23 cellular contexts compared by ENCODE assay signal in genomic region chr6:159724778-159725177, GRCh38. TPM values are rescaled to one million over a fixed set of nuclear protein-coding genes. Genes with fewer than 3 reads are reported as not detected.
DNase-seq lines count a peak whose midpoint lies in the region; ATAC-seq and TF ChIP-seq lines count a peak whose summit lies in the region.
"Had no signal": no experiment of that assay in that cellular context is flagged by ENCODE, and none has a peak within 500 bp of the region (broad histone marks: within the 10 kb centered on the region; RNA-seq: fewer than 3 reads in every experiment).

No MANE protein-coding gene starts in this region.

- H3F3A ChIP-seq in smooth muscle cell (ENCODE audit: low read depth) = peaks cover 5% of the 10 kb centered on the region

- H4K20me1 ChIP-seq in OCI-LY7 (ENCODE audit: insufficient read depth, low read length) (peaks cover 21% of the 10 kb centered on the region), smooth muscle cell (ENCODE audit: low read depth) (peaks cover 20% of the 10 kb centered on the region)

- H3K9ac ChIP-seq in smooth muscle cell (ENCODE audit: low read depth) = no peak overlapping the region

- H3K4me3 ChIP-seq in OCI-LY7 (ENCODE audit: low read depth, low read length, poor library complexity, severe bottlenecking) = peak overlapping the region; percentile 91
- no peak overlapping the region for H3K4me3 ChIP-seq in smooth muscle cell
- H3K4me3 ChIP-seq: heart left ventricle, lung, tibial nerve had no signal

- DNase-seq in activated T-cell treated with anti-CD3 and anti-CD28 coated beads, Interleukin-2, amount 50 U/mL, for 4 hours = no peak
- no peak for DNase-seq in activated T-cell treated with anti-CD3 and anti-CD28 coated beads, Interleukin-2, amount 50 U/mL, for 48 hours
- DNase-seq in OCI-LY7 (ENCODE audit: low spot score) (no peak), NCI-H1417 treated with DMSO at 0.1 percent for 48 hours (lab: John Stamatoyannopoulos, UW) (no peak), midbrain (lab: John Stamatoyannopoulos, UW) (no peak), smooth muscle cell (lab: John Stamatoyannopoulos, UW; ENCODE audit: unreplicated experiment) (no peak)
- no peak for DNase-seq in central memory CD8-positive, alpha-beta T cell (ENCODE audit: low spot score in 2 of 2)
- DNase-seq in stimulated activated effector memory CD8-positive, alpha-beta T cell treated with anti-CD3 and anti-CD28 coated beads, Interleukin-12 subunit alpha, Interleukin-12 subunit beta, amount 100 ng/mL, for 72 hours (ENCODE audit: low spot score in 2 of 2) = no peak
- DNase-seq: ACHN; activated naive CD4-positive, alpha-beta T cell treated with Interleukin-2 at 50 U/mL for 16 hours; CD8-positive, alpha-beta T cell; DMS79; GOT3; heart left ventricle; NCI-H1694 treated with DMSO at 0.1 percent for 48 hours; NCI-H446 treated with DMSO at 0.1 percent for 48 hours; SHP77 treated with DMSO at 0.1 percent for 48 hours; stimulated activated CD4-positive, alpha-beta T cell treated with anti-CD3 and anti-CD28 coated beads, Interleukin-15, amount 100 ng/mL, for 24 hours; stimulated activated naive CD4-positive, alpha-beta T cell had no signal

- H3K27ac Mint-ChIP-seq in central memory CD8-positive, alpha-beta T cell (ENCODE audit: low read depth) = peak overlapping the region; percentile 73
- no peak overlapping the region for H3K27ac Mint-ChIP-seq in stimulated activated effector memory CD8-positive, alpha-beta T cell treated with anti-CD3 and anti-CD28 coated beads, Interleukin-12 subunit alpha, Interleukin-12 subunit beta, amount 100 ng/mL, for 72 hours
- H3K27ac Mint-ChIP-seq: CD8-positive, alpha-beta T cell had no signal

- H3K36me3 ChIP-seq in OCI-LY7 (ENCODE audit: insufficient read depth, low read length) (peaks cover 46% of the 10 kb centered on the region), smooth muscle cell (ENCODE audit: low read depth) (no peaks in the 10 kb centered on the region)
- H3K36me3 ChIP-seq: tibial nerve had no signal

- H3K27me3 ChIP-seq in smooth muscle cell (ENCODE audit: low read depth) = no peaks in the 10 kb centered on the region
- H3K27me3 ChIP-seq: heart left ventricle, tibial nerve had no signal

- H3K36me3 Mint-ChIP-seq in activated T-cell treated with anti-CD3 and anti-CD28 coated beads, Interleukin-2, amount 50 U/mL, for 4 hours (ENCODE audit: insufficient read depth) = peaks cover 10% of the 10 kb centered on the region
- peaks cover 27% of the 10 kb centered on the region for H3K36me3 Mint-ChIP-seq in central memory CD8-positive, alpha-beta T cell (ENCODE audit: insufficient read depth)
- peaks cover 55% of the 10 kb centered on the region for H3K36me3 Mint-ChIP-seq in stimulated activated effector memory CD8-positive, alpha-beta T cell treated with anti-CD3 and anti-CD28 coated beads, Interleukin-12 subunit alpha, Interleukin-12 subunit beta, amount 100 ng/mL, for 72 hours

- peaks cover 72% of the 10 kb centered on the region for H3K79me2 ChIP-seq in OCI-LY7 (ENCODE audit: insufficient read depth, low read depth, low read length)
- peaks cover 75% of the 10 kb centered on the region for H3K79me2 ChIP-seq in smooth muscle cell (ENCODE audit: low read depth)

- H3K27me3 Mint-ChIP-seq in activated T-cell treated with anti-CD3 and anti-CD28 coated beads, Interleukin-2, amount 50 U/mL, for 4 hours (ENCODE audit: low read depth) = no peaks in the 10 kb centered on the region
- no peaks in the 10 kb centered on the region for H3K27me3 Mint-ChIP-seq in central memory CD8-positive, alpha-beta T cell
- H3K27me3 Mint-ChIP-seq: natural killer cell treated with Interleukin-12 subunit alpha and Interleukin-12 subunit beta and Interleukin-15 and Interleukin-18, amount 100 ng/mL, for 72 hours had no signal

- H3K4me3 Mint-ChIP-seq in activated T-cell treated with anti-CD3 and anti-CD28 coated beads, Interleukin-2, amount 50 U/mL, for 4 hours = peak overlapping the region; percentile 31
- H3K4me3 Mint-ChIP-seq in central memory CD8-positive, alpha-beta T cell = peak overlapping the region; percentile 13
- H3K4me3 Mint-ChIP-seq in stimulated activated effector memory CD8-positive, alpha-beta T cell treated with anti-CD3 and anti-CD28 coated beads, Interleukin-12 subunit alpha, Interleukin-12 subunit beta, amount 100 ng/mL, for 72 hours = peak overlapping the region; percentile 20
- H3K4me3 Mint-ChIP-seq: CD8-positive, alpha-beta T cell; natural killer cell treated with Interleukin-12 subunit alpha and Interleukin-12 subunit beta and Interleukin-15 and Interleukin-18, amount 100 ng/mL, for 72 hours had no signal

- no TSS peak for BruUV-seq in OCI-LY7 (replicated peaks; lab: Mats Ljungman, UMichigan)

- TF ChIP-seq CTCF in OCI-LY7 (conservative IDR thresholded peaks at IDR 0.05; ENCODE audit: low read length) (no peak), smooth muscle cell (IDR thresholded peaks at IDR 0.05; ENCODE audit: borderline replicate concordance, insufficient read depth, poor library complexity, severe bottlenecking) (no peak)

- POLR2A ChIA-PET in OCI-LY7 (lab: Charles Lee) = interaction anchor here (0.6 to 1.8 kb wide), 8 partner anchors 10 to 781 kb away, joined by 3 to 8 read pairs (median 5); partner anchors contain the start of genes ACAT2, MRPL18 and TCP1

- 98% methylated on average over 2 of the region's 4 CpGs for WGBS in smooth muscle cell (ENCODE audit: low lambda C conversion rate)

- no peak overlapping the region for H3K27ac ChIP-seq in OCI-LY7 (ENCODE audit: low read depth, low read length, poor library complexity, severe bottlenecking)
- no peak overlapping the region for H3K27ac ChIP-seq in smooth muscle cell (ENCODE audit: low read depth)
- H3K27ac ChIP-seq: heart left ventricle had no signal

- H3K4me1 ChIP-seq in OCI-LY7 (ENCODE audit: insufficient read depth, low read length, poor library complexity, severe bottlenecking) (peaks cover 15% of the 10 kb centered on the region), smooth muscle cell (ENCODE audit: low read depth) (peaks cover 20% of the 10 kb centered on the region)

- intact Hi-C loops in OCI-LY7 (cut with micrococcal nuclease; ENCODE audit: unreplicated experiment) = loop anchor here (10.0 kb wide), 1 partner anchor 920 kb away; no protein-coding TSS in a partner anchor

- no peaks in the 10 kb centered on the region for H3K9me3 Mint-ChIP-seq in activated T-cell treated with anti-CD3 and anti-CD28 coated beads, Interleukin-2, amount 50 U/mL, for 4 hours
- peaks cover 5% of the 10 kb centered on the region for H3K9me3 Mint-ChIP-seq in central memory CD8-positive, alpha-beta T cell
- peaks cover 2% of the 10 kb centered on the region for H3K9me3 Mint-ChIP-seq in stimulated activated effector memory CD8-positive, alpha-beta T cell treated with anti-CD3 and anti-CD28 coated beads, Interleukin-12 subunit alpha, Interleukin-12 subunit beta, amount 100 ng/mL, for 72 hours
- H3K9me3 Mint-ChIP-seq: CD8-positive, alpha-beta T cell had no signal

- H2AFZ ChIP-seq in OCI-LY7 (ENCODE audit: low read length) = no peak overlapping the region
- no peak overlapping the region for H2AFZ ChIP-seq in smooth muscle cell (ENCODE audit: low read depth)

- CTCF ChIA-PET in OCI-LY7 (lab: Charles Lee; ENCODE audit: unreplicated experiment) = no interaction called here

- no peaks in the 10 kb centered on the region for H3K9me3 ChIP-seq in OCI-LY7 (ENCODE audit: low read length)
- H3K9me3 ChIP-seq in smooth muscle cell (replicated peaks; ENCODE audit: low read depth) = no peaks in the 10 kb centered on the region
- H3K9me3 ChIP-seq: heart left ventricle, tibial nerve had no signal

- H3K9me2 ChIP-seq in OCI-LY7 (ENCODE audit: insufficient read depth, low read length) = no peaks in the 10 kb centered on the region

- no peak for ATAC-seq in activated T-cell treated with anti-CD3 and anti-CD28 coated beads, Interleukin-2, amount 50 U/mL, for 4 hours
- no peak for ATAC-seq in central memory CD8-positive, alpha-beta T cell (replicated peaks; ENCODE audit: extremely low read depth, poor library complexity, severe bottlenecking)
- ATAC-seq in stimulated activated effector memory CD8-positive, alpha-beta T cell treated with anti-CD3 and anti-CD28 coated beads, Interleukin-12 subunit alpha, Interleukin-12 subunit beta, amount 100 ng/mL, for 72 hours = no peak
- ATAC-seq: activated CD4-positive, CD25-positive, alpha-beta regulatory T cell treated with anti-CD3 and anti-CD28 coated beads, Interleukin-2, amount 50 U/mL, for 24 hours; CD8-positive, alpha-beta T cell; heart left ventricle; natural killer cell treated with Interleukin-12 subunit alpha and Interleukin-12 subunit beta and Interleukin-15 and Interleukin-18, amount 100 ng/mL, for 72 hours had no signal

- H3K4me1 Mint-ChIP-seq in activated T-cell treated with anti-CD3 and anti-CD28 coated beads, Interleukin-2, amount 50 U/mL, for 4 hours (ENCODE audit: low read depth) = peaks cover 27% of the 10 kb centered on the region
- H3K4me1 Mint-ChIP-seq in central memory CD8-positive, alpha-beta T cell = peaks cover 32% of the 10 kb centered on the region
- peaks cover 25% of the 10 kb centered on the region for H3K4me1 Mint-ChIP-seq in stimulated activated effector memory CD8-positive, alpha-beta T cell treated with anti-CD3 and anti-CD28 coated beads, Interleukin-12 subunit alpha, Interleukin-12 subunit beta, amount 100 ng/mL, for 72 hours

- H3K4me2 ChIP-seq in OCI-LY7 (ENCODE audit: low read length) (peak overlapping the region; percentile 95), smooth muscle cell (no peak overlapping the region)

RNA-seq across cellular contexts. Expression of gene WTAP, which starts 2.5 kb away (rescaled TPM):
- total RNA-seq in activated T-cell treated with anti-CD3 and anti-CD28 coated beads, Interleukin-2, amount 50 U/mL, for 4 hours = 100 to 1,000 TPM; 103 to 108 (median 104) TPM
- total RNA-seq in OCI-LY7 (2014; rRNA removed; shearing (Covaris generic)) = 93.3 and 99.3 TPM in 2 replicates
- total RNA-seq in OCI-LY7 (2022) (115 and 117 TPM in 2 replicates), smooth muscle cell (90.2 and 94.1 TPM in 2 replicates)
- polyA plus RNA-seq in smooth muscle cell = 39.4 and 56.8 TPM in 2 replicates

RNA-seq across cellular contexts. Expression of gene SOD2, which starts 31.7 kb away (rescaled TPM):
- 100 to 1,000 TPM; 116 to 147 (median 133) TPM for total RNA-seq in activated T-cell treated with anti-CD3 and anti-CD28 coated beads, Interleukin-2, amount 50 U/mL, for 4 hours
- total RNA-seq in OCI-LY7 (2014; rRNA removed; shearing (Covaris generic)) = 29.7 and 36.4 TPM in 2 replicates
- total RNA-seq in OCI-LY7 (2022) = 49.2 and 51.8 TPM in 2 replicates
- total RNA-seq in smooth muscle cell = 68.4 and 69.4 TPM in 2 replicates
- 53.2 and 72.0 TPM in 2 replicates for polyA plus RNA-seq in smooth muscle cell

RNA-seq across cellular contexts. Expression of gene ACAT2, which starts 37.1 kb away (rescaled TPM):
- 10 to 100 TPM; 37.2 to 49.0 (median 44.1) TPM for total RNA-seq in activated T-cell treated with anti-CD3 and anti-CD28 coated beads, Interleukin-2, amount 50 U/mL, for 4 hours
- total RNA-seq in OCI-LY7 (2014; rRNA removed; shearing (Covaris generic)) = 39.4 and 42.4 TPM in 2 replicates
- 90.1 and 110 TPM in 2 replicates for total RNA-seq in OCI-LY7 (2022)
- total RNA-seq in smooth muscle cell = 21.5 and 25.3 TPM in 2 replicates
- 51.0 and 82.5 TPM in 2 replicates for polyA plus RNA-seq in smooth muscle cell
